In genomic region chr4:337143-337931, GRCh38 we compare ENCODE assay signal across 8 cellular contexts. TPM values are rescaled to one million over a fixed set of nuclear protein-coding genes. Genes with fewer than 3 reads are reported as not detected.
DNase-seq lines count a peak whose midpoint lies in the region; ATAC-seq and TF ChIP-seq lines count a peak whose summit lies in the region.

Gene ZNF141 (plus strand): TSS chr4:337814. CDS start chr4:337984, 170 bp downstream.

- H3K27me3 ChIP-seq in lower lobe of right lung (ENCODE audit: low read depth): no peaks in the 10 kb centered on the region

- peak within 1 kb of the TSS; percentile 95 for H3K4me3 ChIP-seq in lower lobe of right lung

- DNase-seq in AML-193 (lab: John Stamatoyannopoulos, UW) (peak; percentile 98 to 99), NCI-H69 (lab: John Stamatoyannopoulos, UW) (peak; percentile 93), ecto neural progenitor cell (ENCODE audit: low spot score) (peak; percentile 95), lower lobe of right lung (peak; percentile 95)
- DNase-seq in activated CD8-positive, alpha-beta memory T cell treated with anti-CD3 and anti-CD28 coated beads for 1 hour (ENCODE audit: extremely low read depth in 1 of 2, low read depth in 1 of 2): peak; percentile 76 to 83
- peak; percentile 68 to 81 (median 80) for DNase-seq in stimulated activated CD4-positive, alpha-beta T cell treated with anti-CD3 and anti-CD28 coated beads, TNF-alpha, amount 100 ng/mL, for 1 hour (ENCODE audit: low read depth in 3 of 3, low spot score in 1 of 3)

- ATAC-seq in GM19025 (IDR thresholded peaks at IDR 0.05; ENCODE audit: low read depth, unreplicated experiment) (peak; percentile 93), HG03432 (IDR thresholded peaks at IDR 0.05; ENCODE audit: unreplicated experiment) (peak; percentile 94), lower lobe of right lung (peak; percentile 98)

- no peak for TF ChIP-seq CTCF in lower lobe of right lung (IDR thresholded peaks at IDR 0.05)

- no peaks in the 10 kb centered on the region for H3K36me3 ChIP-seq in lower lobe of right lung

- intact Hi-C loops in lower lobe of right lung (cut with DNase I): no loop called here

- peaks cover 17% of the 10 kb centered on the region for H3K4me1 ChIP-seq in lower lobe of right lung

- H3K27ac ChIP-seq in lower lobe of right lung: peak within 1 kb of the TSS; percentile 94

- peaks cover 24% of the 10 kb centered on the region for H3K9me3 ChIP-seq in lower lobe of right lung

RNA-seq across cellular contexts. Expression of gene ZNF141, which starts in this region (rescaled TPM):
- 23.9 TPM for total RNA-seq in lower lobe of right lung

Comparison
In these comparisons a context has a peak if more than half of its experiments do, and no peak if none do; other contexts are left out.
1. Peak in every context shown above with its lines: DNase-seq, ATAC-seq, H3K4me3 ChIP-seq and H3K27ac ChIP-seq.